9 cellular contexts compared by ENCODE assay signal in the genomic region with DNA sequence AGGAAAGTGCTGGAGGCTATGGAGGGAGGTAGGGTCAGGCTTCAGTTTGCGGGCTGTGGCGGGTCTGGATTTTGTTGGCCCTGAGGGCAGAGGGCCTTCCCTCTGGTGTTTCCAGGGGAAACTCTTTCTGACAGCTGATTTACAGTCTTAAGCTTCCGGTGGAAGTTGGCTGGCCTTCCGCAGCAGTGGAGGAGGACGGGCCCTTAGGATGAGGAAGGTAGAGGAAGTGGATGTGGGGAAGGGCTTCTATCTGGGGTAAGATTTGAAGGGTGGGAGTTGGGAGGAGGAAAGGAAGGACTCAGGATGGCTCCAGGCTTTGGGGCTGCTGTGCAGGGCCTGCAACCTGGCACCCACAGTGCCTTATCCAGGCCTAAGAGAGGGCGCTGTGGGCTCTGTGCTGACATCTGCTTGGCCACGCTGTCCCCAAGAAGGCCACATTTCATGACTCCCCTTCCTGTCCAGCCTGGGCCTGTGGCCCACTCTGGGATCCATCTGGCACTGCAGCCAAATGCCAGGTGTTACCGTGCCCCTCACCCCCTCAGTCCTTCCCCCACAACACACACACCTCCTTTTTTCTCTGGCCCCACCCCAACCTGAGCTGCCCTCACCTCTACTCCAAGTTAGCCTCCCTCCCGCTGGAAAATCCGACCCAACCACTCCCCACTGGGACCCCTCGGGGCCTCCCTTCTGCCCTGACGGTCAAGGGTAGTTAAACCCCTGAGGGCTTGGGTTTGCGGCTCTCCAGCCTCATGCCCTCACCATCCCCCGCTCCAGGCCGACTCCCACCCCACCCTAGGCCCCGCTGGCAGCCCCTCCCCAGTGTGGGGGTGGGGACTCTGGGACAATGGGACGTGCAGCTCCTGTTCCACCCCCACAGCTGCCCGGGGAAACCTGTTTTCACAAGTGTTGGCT. TPM values are rescaled to one million over a fixed set of nuclear protein-coding genes. Genes with fewer than 3 reads are reported as not detected.
DNase-seq lines count a peak whose midpoint lies in the region; ATAC-seq, FAIRE-seq and TF ChIP-seq lines count a peak whose summit lies in the region.
"Had no signal": no experiment of that assay in that cellular context is flagged by ENCODE, and none has a peak within 500 bp of the region (broad histone marks: within the 10 kb centered on the region; RNA-seq: fewer than 3 reads in every experiment).

No MANE protein-coding gene starts in this region.

- no peaks in the 10 kb centered on the region for H3K36me3 ChIP-seq in K562 (ENCODE audit: control insufficient read depth, insufficient read depth, low read length)
- H3K36me3 ChIP-seq in lower lobe of right lung: no peaks in the 10 kb centered on the region
- no peaks in the 10 kb centered on the region for H3K36me3 ChIP-seq in GM23248 (ENCODE audit: low read depth)

- POLR2A ChIA-PET in K562 (lab: Yijun Ruan, JAX): interaction anchor here (0.6 kb wide), 1 partner anchor 50 kb away, joined by 3 read pairs; no protein-coding TSS in a partner anchor

- intact Hi-C loops in K562 (cut with micrococcal nuclease): no loop called here
- intact Hi-C loops in lower lobe of right lung (cut with DNase I): no loop called here

- in situ Hi-C loops in K562 (cut with MboI): no loop called here
- in situ Hi-C loops in GM23248 (cut with MboI): no loop called here

- CTCF ChIA-PET in K562 (lab: Yijun Ruan, JAX; ENCODE audit: low intra/inter-chr PET ratio): no interaction called here

- no peak for TF ChIP-seq POLR2A in K562 (conservative IDR thresholded peaks at IDR 0.05)

- no peak for TF ChIP-seq CTCF in K562 (IDR thresholded peaks at IDR 0.05 in 2 of 3, conservative IDR thresholded peaks at IDR 0.05 in 1 of 3; ENCODE audit: insufficient read depth in 2 of 3, low read depth in 1 of 3, low read length in 3 of 3)
- TF ChIP-seq CTCF in lower lobe of right lung (IDR thresholded peaks at IDR 0.05): no peak

- DNase-seq in AG20443 (ENCODE audit: low spot score): peak; percentile 7
- DNase-seq in NCI-H128 (lab: John Stamatoyannopoulos, UW; ENCODE audit: unreplicated experiment): peak; percentile 84
- peak in 3 of 4 experiments; percentile 12 to 32 (median 27) for DNase-seq in K562 (ENCODE audit: extremely low read depth in 1 of 4, low spot score in 3 of 4)
- peak; percentile 77 for DNase-seq in lower lobe of right lung
- no peak for DNase-seq in AG08396 (ENCODE audit: low spot score)
- no peak for DNase-seq in MV-4-11 (lab: John Stamatoyannopoulos, UW)
- DNase-seq in GM23248: no peak
- DNase-seq: activated T-cell treated with anti-CD3 and anti-CD28 coated beads, Interleukin-2, amount 50 U/mL, for 72 hours had no signal

- H3K27ac ChIP-seq in K562 (ENCODE audit: extremely low read depth, low read depth, low read length) (no peak overlapping the region), lower lobe of right lung (peak overlapping the region; percentile 70), GM23248 (no peak overlapping the region)

- no peak for TF ChIP-seq RAD21 in K562 (CRISPR knock-in tag; conservative IDR thresholded peaks at IDR 0.05 in 1 of 2, IDR thresholded peaks at IDR 0.05 in 1 of 2)

- H3K4me3 ChIP-seq in K562: no peak overlapping the region
- H3K4me3 ChIP-seq in lower lobe of right lung: no peak overlapping the region
- no peak overlapping the region for H3K4me3 ChIP-seq in GM23248

- H3K9me2 ChIP-seq in GM23248 (ENCODE audit: insufficient read depth): no peaks in the 10 kb centered on the region

- H3K79me2 ChIP-seq in K562 (ENCODE audit: control insufficient read depth, insufficient read depth, low read length) (no peaks in the 10 kb centered on the region), GM23248 (ENCODE audit: insufficient read depth) (no peaks in the 10 kb centered on the region)

- H3K27me3 ChIP-seq in K562 (ENCODE audit: control insufficient read depth in 2 of 2, insufficient read depth in 2 of 2, low read length in 2 of 2) (peaks cover 0 to 11% of the 10 kb centered on the region in 2 experiments; a peak in 2 of 5 replicates), lower lobe of right lung (ENCODE audit: low read depth) (no peaks in the 10 kb centered on the region), GM23248 (replicated peaks; ENCODE audit: insufficient read depth) (no peaks in the 10 kb centered on the region; the same call in 1 of the 2 replicates)

- no TSS peak for BruUV-seq in K562 (replicated peaks; lab: Mats Ljungman, UMichigan)

- H2AFZ ChIP-seq in K562 (ENCODE audit: low read depth, low read length) (peak overlapping the region; percentile 11; the same call in 1 of the 2 replicates), GM23248 (no peak overlapping the region)

- H3K9me1 ChIP-seq in K562 (ENCODE audit: control insufficient read depth, insufficient read depth, low read length): no peaks in the 10 kb centered on the region

- H3K9ac ChIP-seq in K562 (ENCODE audit: insufficient read depth in 1 of 2, low read depth in 2 of 2, low read length in 2 of 2) (peak overlapping the region in 1 of 2 experiments; percentile 35; a peak in 1 of 4 replicates), GM23248 (no peak overlapping the region)

- no peak for TF ChIP-seq EP300 in K562 (IDR thresholded peaks at IDR 0.05; ENCODE audit: low read length)

- no peaks in the 10 kb centered on the region for H4K20me1 ChIP-seq in K562 (replicated peaks; ENCODE audit: control insufficient read depth, insufficient read depth, low read length)
- no peaks in the 10 kb centered on the region for H4K20me1 ChIP-seq in GM23248 (ENCODE audit: insufficient read depth)

- H3K9me3 ChIP-seq in K562 (replicated peaks; ENCODE audit: control insufficient read depth, insufficient read depth, low read depth, low read length) (no peaks in the 10 kb centered on the region), lower lobe of right lung (no peaks in the 10 kb centered on the region), GM23248 (ENCODE audit: low read depth) (no peaks in the 10 kb centered on the region)

- H3K4me1 ChIP-seq in K562 (replicated peaks in 1 of 2; ENCODE audit: control insufficient read depth in 2 of 2, insufficient read depth in 2 of 2, low read length in 2 of 2) (peaks cover 0 to 14% of the 10 kb centered on the region in 2 experiments; a peak in 2 of 5 replicates), lower lobe of right lung (peaks cover 32% of the 10 kb centered on the region), GM23248 (ENCODE audit: insufficient read depth) (no peaks in the 10 kb centered on the region)

- no peak overlapping the region for H3K4me2 ChIP-seq in K562 (ENCODE audit: insufficient read depth, low read length)
- H3K4me2 ChIP-seq in GM23248 (ENCODE audit: unreplicated experiment): no peak overlapping the region

- no peaks in the 10 kb centered on the region for H3F3A ChIP-seq in GM23248 (ENCODE audit: insufficient read depth)

- FAIRE-seq in K562 (lab: Jason Lieb, UNC): no peak

- ATAC-seq in K562 (peak; percentile 28; the same call in 1 of the 3 replicates), lower lobe of right lung (peak; percentile 84 to 85), GM18511 (IDR thresholded peaks at IDR 0.05; ENCODE audit: unreplicated experiment) (no peak)
- ATAC-seq: activated T-cell treated with anti-CD3 and anti-CD28 coated beads, Interleukin-2, amount 50 U/mL, for 72 hours had no signal

- WGBS in K562 (ENCODE audit: insufficient coverage, low coverage, missing lambda C conversion rate): 48% methylated on average over 7 of the region's 18 CpGs
- 63 to 64% methylated on average over 17 of the region's 18 CpGs for whole genome bisulfite sequencing in GM23248 (ENCODE audit: low coverage in 1 of 2, low lambda C conversion rate in 2 of 2, missing lambda C conversion rate in 2 of 2), 2 experiments

TF ChIP-seq in K562, 482 proteins besides CTCF, POLR2A, EP300 and RAD21 (continues in another document):
- no peak for TF ChIP-seq ZBTB8A (IDR thresholded peaks at IDR 0.05; ENCODE audit: partially characterized antibody)
- TF ChIP-seq ETV1 (tag; conservative IDR thresholded peaks at IDR 0.05; ENCODE audit: low read depth): peak; percentile 72
- TF ChIP-seq ILF3 (IDR thresholded peaks at IDR 0.05; ENCODE audit: borderline replicate concordance): no peak

RNA-seq across cellular contexts. Expression of gene PPP1R13B, which starts 7.7 kb away (rescaled TPM):
- total RNA-seq in K562 (2011; cell fraction: chromatin; rRNA removed; ENCODE audit: low replicate concordance): 2.6 and 4.6 TPM in 2 replicates
- total RNA-seq in K562 (2011; cell fraction: nucleolus; rRNA removed): 1.0 and 1.2 TPM in 2 replicates
- total RNA-seq in K562 (2011; cell fraction: nucleoplasm; rRNA removed): 2.3 and 3.7 TPM in 2 replicates
- total RNA-seq in K562 (2014; rRNA removed) (0.14 and 0.61 TPM in 2 replicates), K562 (2014; rRNA removed; fragmentation: Illumina TruSeq; extraction: Trizol) (0.16 and 0.22 TPM in 2 replicates), K562 (2015; rRNA removed; fragmentation: Illumina TruSeq; extraction: Trizol) (0.11 and 0.30 TPM in 2 replicates), K562 (2021) (1.1 and 1.7 TPM in 2 replicates), lower lobe of right lung (60.6 TPM)
- polyA plus RNA-seq in K562 (2011; rRNA removed) (0.18 and 0.26 TPM in 2 replicates), K562 (2014; fragmentation: Illumina TruSeq; extraction: Trizol) (0.15 and 0.46 TPM in 2 replicates), K562 (2014; fragmentation: Nextera tagmentation; extraction: Ambion mirVana) (under 1 TPM; 0.03 TPM), K562 (2014; rRNA removed) (0.08 and 0.48 TPM in 2 replicates), GM23248 (2016; fragmentation: Nextera tagmentation; extraction: Ambion mirVana) (2.0 and 2.4 TPM in 2 replicates)
- polyA plus RNA-seq in K562 (2011; cell fraction: cytosol; rRNA removed): 0.25 and 0.28 TPM in 2 replicates
- 0.37 and 0.85 TPM in 2 replicates for polyA plus RNA-seq in K562 (2011; cell fraction: nucleus; rRNA removed)
- 0.35 and 0.57 TPM in 2 replicates for polyA plus RNA-seq in K562 (2012)
- polyA minus RNA-seq in K562 (2011; rRNA and poly(A)+ RNA removed): 0.90 and 1.1 TPM in 2 replicates
- polyA minus RNA-seq in K562 (2011; cell fraction: cytosol; rRNA and poly(A)+ RNA removed): not detected in 2 replicates
- 0.22 and 0.67 TPM in 2 replicates for polyA minus RNA-seq in K562 (2011; cell fraction: nucleus; rRNA and poly(A)+ RNA removed)
- 4.6 and 10.6 TPM in 2 replicates for total RNA-seq in GM23248 (2014; rRNA removed; shearing (Covaris generic))

Comparison
In these comparisons a context has a peak if more than half of its experiments do, and no peak if none do; other contexts are left out.
1. DNase-seq: peak in AG20443 (single experiment), NCI-H128 (single experiment), K562 (3 of 4) and lower lobe of right lung (single experiment); none in AG08396 (single experiment), MV-4-11 (single experiment) and GM23248 (single experiment).